8 cellular contexts compared by ENCODE assay signal in genomic region chr1:165630629-165631402, GRCh38. TPM values are rescaled to one million over a fixed set of nuclear protein-coding genes. Genes with fewer than 3 reads are reported as not detected.
DNase-seq lines count a peak whose midpoint lies in the region; ATAC-seq and TF ChIP-seq lines count a peak whose summit lies in the region.

Gene MGST3 (plus strand): TSS chr1:165631234. CDS start chr1:165649848, 18,614 bp downstream.

- peak; percentile 93 for DNase-seq in AG08396 (ENCODE audit: low spot score)
- peak; percentile 99 for DNase-seq in NCI-H2227 treated with DMSO at 0.1 percent for 48 hours (lab: John Stamatoyannopoulos, UW)
- DNase-seq in mammary epithelial cell: peak; percentile 94

- H3K4me2 ChIP-seq in mammary epithelial cell (ENCODE audit: insufficient read depth, low read depth, low read length): peak within 1 kb of the TSS; percentile 89

- H3K79me2 ChIP-seq in mammary epithelial cell (ENCODE audit: insufficient read depth, low read length): peaks cover 33% of the 10 kb centered on the region

- no TSS peak for BruUV-seq in mammary epithelial cell (replicated peaks; lab: Mats Ljungman, UMichigan)

- peaks cover 18% of the 10 kb centered on the region for H3K4me1 ChIP-seq in mammary epithelial cell (ENCODE audit: insufficient read depth, low read length)
- peaks cover 33% of the 10 kb centered on the region for H3K4me1 ChIP-seq in iPS-20b (ENCODE audit: insufficient read depth, low read length)

- H3K27ac ChIP-seq in mammary epithelial cell (ENCODE audit: insufficient read depth, low read depth, low read length): peak within 1 kb of the TSS; percentile 75
- peak within 1 kb of the TSS; percentile 79 for H3K27ac ChIP-seq in iPS-20b (ENCODE audit: low read length)
- H3K27ac ChIP-seq in skin epidermis: peak within 1 kb of the TSS; percentile 56 to 91 (median 86)

- peak within 1 kb of the TSS; percentile 91 for H3K9ac ChIP-seq in mammary epithelial cell (ENCODE audit: insufficient read depth, low read length)
- H3K9ac ChIP-seq in iPS-20b (ENCODE audit: low read depth, low read length): peak within 1 kb of the TSS; percentile 88

- peak; percentile 74 for TF ChIP-seq POLR2A in GM18951 (IDR thresholded peaks at IDR 0.05; ENCODE audit: extremely low read depth, insufficient read depth, insufficient read length)

- in situ Hi-C loops in GM18951 (cut with MboI; ENCODE audit: low sequenced_read_pairs, unreplicated experiment): no loop called here
- in situ Hi-C loops in mammary epithelial cell (cut with MboI; ENCODE audit: low sequenced_read_pairs in 2 of 2): no loop called here

- dilution Hi-C loops in mammary epithelial cell (cut with HindIII; ENCODE audit: low sequenced_read_pairs): loop anchor here (10.0 kb wide), 1 partner anchor 64 kb away; the partner anchor contains the start of gene ALDH9A1

- peak within 1 kb of the TSS; percentile 78 for H2AFZ ChIP-seq in mammary epithelial cell (ENCODE audit: low read depth, low read length)

- H3K36me3 ChIP-seq in mammary epithelial cell (ENCODE audit: insufficient read depth, low read length) (peaks cover 6% of the 10 kb centered on the region), iPS-20b (ENCODE audit: insufficient read depth, low read depth, low read length) (no peaks in the 10 kb centered on the region)

- H4K20me1 ChIP-seq in mammary epithelial cell (ENCODE audit: insufficient read depth, low read length): no peaks in the 10 kb centered on the region

- H3K27me3 ChIP-seq in mammary epithelial cell (ENCODE audit: insufficient read depth, low read length): no peaks in the 10 kb centered on the region
- peaks cover 7% of the 10 kb centered on the region; the same call in 1 of the 2 replicates for H3K27me3 ChIP-seq in iPS-20b (ENCODE audit: insufficient read depth, low read length)

- peak; percentile 85 for ATAC-seq in HG03175 (IDR thresholded peaks at IDR 0.05; ENCODE audit: unreplicated experiment)

- CTCF ChIA-PET in mammary epithelial cell (lab: Charles Lee; ENCODE audit: low non-redundant PET): interaction anchor here (0.7 kb wide), 1 partner anchor 30 kb away, joined by 3 read pairs; no protein-coding TSS in a partner anchor

- H3K4me3 ChIP-seq in WI38 (ENCODE audit: low read depth, low read length): peak within 1 kb of the TSS; percentile 83
- peak within 1 kb of the TSS; percentile 56 to 83 (median 80) for H3K4me3 ChIP-seq in mammary epithelial cell (replicated peaks in 1 of 3; ENCODE audit: insufficient read depth in 1 of 3, low read depth in 2 of 3, low read length in 3 of 3)
- peak within 1 kb of the TSS; percentile 96 for H3K4me3 ChIP-seq in iPS-20b (ENCODE audit: low read length)
- H3K4me3 ChIP-seq in skin epidermis: peak within 1 kb of the TSS; percentile 58 to 86 (median 74)

- intact Hi-C loops in mammary epithelial cell (cut with micrococcal nuclease): loop anchor here (1.0 to 5.0 kb wide), 6 partner anchors 30 to 271 kb away; partner anchors contain the start of genes ALDH9A1 and TMCO1

- no peaks in the 10 kb centered on the region for H3K9me3 ChIP-seq in mammary epithelial cell (replicated peaks; ENCODE audit: insufficient read depth, low read length)
- H3K9me3 ChIP-seq in iPS-20b (ENCODE audit: insufficient read depth, low read depth, low read length): no peaks in the 10 kb centered on the region

- TF ChIP-seq CTCF in WI38 (IDR thresholded peaks at IDR 0.05; ENCODE audit: low read depth, low read length): no peak
- TF ChIP-seq CTCF in mammary epithelial cell (conservative IDR thresholded peaks at IDR 0.05 in 1 of 2, IDR thresholded peaks at IDR 0.05 in 1 of 2; ENCODE audit: extremely low read depth in 1 of 2, insufficient read depth in 1 of 2, low read depth in 1 of 2, low read length in 2 of 2): no peak

- WGBS in mammary epithelial cell (ENCODE audit: low coverage, missing lambda C conversion rate): 2% methylated on average over 47 of the region's 58 CpGs

RNA-seq across cellular contexts. Expression of gene MGST3, which starts in this region (rescaled TPM):
- total RNA-seq in mammary epithelial cell: 100 to 1,000 TPM in 1 of 2 donors, 10 to 100 TPM in 1; 96.0 to 130 TPM
- polyA plus RNA-seq in mammary epithelial cell: 220 TPM
- 85.9 TPM for polyA minus RNA-seq in mammary epithelial cell

Comparison
In these comparisons a context has a peak if more than half of its experiments do, and no peak if none do; other contexts are left out.
1. Peak in every context shown above with its lines: DNase-seq, ATAC-seq, H3K4me3 ChIP-seq and H3K27ac ChIP-seq.